ENCODE assay signal across 26 cellular contexts in the genomic region with DNA sequence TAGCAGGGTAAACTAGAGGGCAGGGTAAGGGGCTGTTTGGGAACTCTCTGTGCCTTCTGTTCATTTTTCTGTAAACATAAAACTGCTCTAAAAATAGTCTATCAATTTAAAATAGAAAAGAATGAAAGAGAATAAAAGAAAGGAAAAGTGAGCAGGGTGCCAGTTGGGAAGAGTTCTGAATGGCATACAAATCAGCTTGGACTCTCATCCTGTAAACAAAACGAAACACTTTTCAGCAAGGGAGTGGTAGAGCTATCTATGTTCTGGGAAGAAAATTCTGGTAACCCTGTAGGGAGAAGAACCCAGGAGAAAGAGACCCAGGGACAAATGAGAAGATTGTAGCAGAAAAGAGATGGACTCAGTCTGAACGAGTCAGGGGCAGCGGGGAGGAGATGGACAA.
DNase-seq lines count a peak whose midpoint lies in the region; ATAC-seq lines count a peak whose summit lies in the region.
"Had no signal": no experiment of that assay in that cellular context is flagged by ENCODE, and none has a peak within 500 bp of the region (broad histone marks: within the 10 kb centered on the region; RNA-seq: fewer than 3 reads in every experiment).

No MANE protein-coding gene starts in this region.

- no peak for ATAC-seq in stimulated activated naive B cell treated with anti-CD40 and anti-IgM and Interleukin-4, amounts not matched to agents 10 μg/mL and 1 μg/mL and 100 μg/mL, for 72 hours (replicated peaks)
- ATAC-seq in HG02759 (IDR thresholded peaks at IDR 0.05; ENCODE audit: unreplicated experiment), result no peak
- ATAC-seq: HCT116, Panc1 had no signal

- H3K4me1 Mint-ChIP-seq in stimulated activated naive B cell treated with anti-CD40 and anti-IgM and Interleukin-4, amounts not matched to agents 10 μg/mL and 1 μg/mL and 100 μg/mL, for 72 hours, result peaks cover 0 to 5% of the 10 kb centered on the region in 2 donors

- no peak overlapping the region for H3K27ac Mint-ChIP-seq in stimulated activated naive B cell treated with anti-CD40 and anti-IgM and Interleukin-4, amounts not matched to agents 10 μg/mL and 1 μg/mL and 100 μg/mL, for 72 hours
- H3K27ac Mint-ChIP-seq: IgD-negative memory B cell had no signal

- no peak overlapping the region for H3K4me3 Mint-ChIP-seq in stimulated activated naive B cell treated with anti-CD40 and anti-IgM and Interleukin-4, amounts not matched to agents 10 μg/mL and 1 μg/mL and 100 μg/mL, for 72 hours
- H3K4me3 Mint-ChIP-seq: IgD-negative memory B cell had no signal

- DNase-seq in midbrain (lab: John Stamatoyannopoulos, UW) (peak; percentile 54), superior temporal gyrus (ENCODE audit: extremely low spot score) (peak; percentile 63), GM03348 (ENCODE audit: low spot score) (no peak), epidermal melanocyte (ENCODE audit: insufficient read length, low spot score) (no peak)
- DNase-seq in stimulated activated naive B cell treated with anti-CD40 and anti-IgM and Interleukin-4, amounts not matched to agents 10 μg/mL and 1 μg/mL and 100 μg/mL, for 72 hours, result no peak
- DNase-seq: 8988T, ACHN, DMS153, DND-41, NCI-H1092 treated with DMSO at 0.1 percent for 48 hours, NCI-H1436, NCI-H187, NCI-H2081 treated with DMSO at 0.1 percent for 48 hours, NCI-H2171, NCI-H226, NCI-H510A, NCI-H69, SHP77 had no signal

- H3K27ac ChIP-seq in angular gyrus (ENCODE audit: low read depth, low read length) (peak overlapping the region; percentile 79), cingulate gyrus (ENCODE audit: low read depth, low read length) (peak overlapping the region; percentile 78)
- H3K27ac ChIP-seq: HL-60, RWPE1 had no signal

- H3K9me3 Mint-ChIP-seq in stimulated activated naive B cell treated with anti-CD40 and anti-IgM and Interleukin-4, amounts not matched to agents 10 μg/mL and 1 μg/mL and 100 μg/mL, for 72 hours, result no peaks in the 10 kb centered on the region
- H3K9me3 Mint-ChIP-seq: IgD-negative memory B cell had no signal

- H3K36me3 Mint-ChIP-seq in stimulated activated naive B cell treated with anti-CD40 and anti-IgM and Interleukin-4, amounts not matched to agents 10 μg/mL and 1 μg/mL and 100 μg/mL, for 72 hours, result peaks cover 6 to 15% of the 10 kb centered on the region in 2 donors

- H3K27me3 Mint-ChIP-seq in stimulated activated naive B cell treated with anti-CD40 and anti-IgM and Interleukin-4, amounts not matched to agents 10 μg/mL and 1 μg/mL and 100 μg/mL, for 72 hours, result no peaks in the 10 kb centered on the region
- H3K27me3 Mint-ChIP-seq: IgD-negative memory B cell had no signal

Comparison
In these comparisons a context has a peak if more than half of its experiments do, and no peak if none do; other contexts are left out.
1. DNase-seq: peak in midbrain (single experiment) and superior temporal gyrus (single experiment); none in stimulated activated naive B cell treated with anti-CD40 and anti-IgM and Interleukin-4, amounts not matched to agents 10 μg/mL and 1 μg/mL and 100 μg/mL, for 72 hours (single experiment), GM03348 (single experiment) and epidermal melanocyte (single experiment).